Comparison of ENCODE assay signal across 8 cellular contexts in genomic region chr2:173964565-173965371, GRCh38. TPM values are rescaled to one million over a fixed set of nuclear protein-coding genes. Genes with fewer than 3 reads are reported as not detected.
DNase-seq lines count a peak whose midpoint lies in the region; ATAC-seq and TF ChIP-seq lines count a peak whose summit lies in the region.

No MANE protein-coding gene starts in this region.

- H3K27me3 ChIP-seq in HUES64 (ENCODE audit: insufficient read depth, low read length), result no peaks in the 10 kb centered on the region
- H3K27me3 ChIP-seq in Peyer's patch, result no peaks in the 10 kb centered on the region
- no peaks in the 10 kb centered on the region for H3K27me3 ChIP-seq in naive thymus-derived CD4-positive, alpha-beta T cell (ENCODE audit: control insufficient read depth in 2 of 2, insufficient read depth in 2 of 2, low read length in 2 of 2)

- peak overlapping the region; percentile 97 for H3K9ac ChIP-seq in HUES64 (ENCODE audit: low read depth, low read length)

- no peak for TF ChIP-seq CTCF in C4-2B (conservative IDR thresholded peaks at IDR 0.05)
- no peak for TF ChIP-seq CTCF in Peyer's patch (IDR thresholded peaks at IDR 0.05)

- H3K36me3 ChIP-seq in HUES64 (ENCODE audit: insufficient read depth, low read length) (peaks cover 14% of the 10 kb centered on the region), Peyer's patch (no peaks in the 10 kb centered on the region)
- peaks cover 0 to 10% (median 0%) of the 10 kb centered on the region in 3 experiments for H3K36me3 ChIP-seq in naive thymus-derived CD4-positive, alpha-beta T cell (ENCODE audit: control insufficient read depth in 2 of 3, insufficient read depth in 3 of 3, low read length in 3 of 3)

- ATAC-seq in GM19395 (IDR thresholded peaks at IDR 0.05; ENCODE audit: unreplicated experiment), result peak; percentile 25
- ATAC-seq in naive thymus-derived CD4-positive, alpha-beta T cell, result peak; percentile 60

- H3K4me1 ChIP-seq in HUES64 (ENCODE audit: insufficient read depth, low read length) (peaks cover 21% of the 10 kb centered on the region), Peyer's patch (peaks cover 0 to 43% (median 5%) of the 10 kb centered on the region in 4 donors)
- peaks cover 20 to 32% of the 10 kb centered on the region in 2 donors for H3K4me1 ChIP-seq in naive thymus-derived CD4-positive, alpha-beta T cell (ENCODE audit: control insufficient read depth in 2 of 2, insufficient read depth in 2 of 2, low read length in 2 of 2)

- DNase-seq in Peyer's patch, result peak; percentile 85 to 92 (median 87)
- DNase-seq in activated T-helper 1 cell treated with anti-CD3 and anti-CD28 coated beads, Interleukin-2, amount 50 U/mL, for 16 hours (ENCODE audit: low read depth in 1 of 2, low spot score in 1 of 2), result peak; percentile 76
- peak; percentile 94 for DNase-seq in fibroblast of gingiva (ENCODE audit: low read depth)
- peak; percentile 70 to 92 (median 83) for DNase-seq in naive thymus-derived CD4-positive, alpha-beta T cell
- peak; percentile 77 to 92 (median 86) for DNase-seq in stimulated activated naive CD4-positive, alpha-beta T cell (lab: John Stamatoyannopoulos, UW)

- peaks cover 0 to 5% (median 0%) of the 10 kb centered on the region in 11 donors for H3K9me3 Mint-ChIP-seq in naive thymus-derived CD4-positive, alpha-beta T cell

- WGBS in HUES64, result under 1% methylated on average over 69 of the region's 84 CpGs

- TF ChIP-seq POLR2A in Peyer's patch (IDR thresholded peaks at IDR 0.05), result peak; percentile 7 to 78

- peaks cover 29 to 45% (median 38%) of the 10 kb centered on the region in 7 donors for H3K4me1 Mint-ChIP-seq in naive thymus-derived CD4-positive, alpha-beta T cell

- CTCF ChIA-PET in naive thymus-derived CD4-positive, alpha-beta T cell (lab: Charles Lee), result interaction anchor here (0.6 kb wide), 1 partner anchor 55 kb away, joined by 3 read pairs; no protein-coding TSS in a partner anchor

- H3K4me3 Mint-ChIP-seq in naive thymus-derived CD4-positive, alpha-beta T cell, result peak overlapping the region; percentile 91 to 99 (median 96)

- H3K36me3 Mint-ChIP-seq in naive thymus-derived CD4-positive, alpha-beta T cell, result peaks cover 0 to 21% (median 4%) of the 10 kb centered on the region in 5 donors

- peak overlapping the region; percentile 97 to 100 (median 99) for H3K27ac Mint-ChIP-seq in naive thymus-derived CD4-positive, alpha-beta T cell

- H3K9me3 ChIP-seq in HUES64 (ENCODE audit: insufficient read depth, low read depth, low read length) (0 out of 2 replicates have a peak, but pooled peaks cover 2% of the 10 kb centered on the region), Peyer's patch (no peaks in the 10 kb centered on the region)
- no peaks in the 10 kb centered on the region for H3K9me3 ChIP-seq in naive thymus-derived CD4-positive, alpha-beta T cell (ENCODE audit: control insufficient read depth in 2 of 3, low read length in 3 of 3)

- H3K27ac ChIP-seq in C4-2B, result peak overlapping the region; percentile 100
- H3K27ac ChIP-seq in HUES64 (ENCODE audit: low read depth, low read length), result peak overlapping the region; percentile 99
- peak overlapping the region; percentile 99 to 100 (median 100) for H3K27ac ChIP-seq in Peyer's patch
- H3K27ac ChIP-seq in naive thymus-derived CD4-positive, alpha-beta T cell (ENCODE audit: low read depth, low read length), result peak overlapping the region; percentile 96

- H3K4me3 ChIP-seq in HUES64 (ENCODE audit: low read length), result peak overlapping the region; percentile 98
- H3K4me3 ChIP-seq in Peyer's patch, result peak overlapping the region; percentile 87 to 99 (median 93)
- H3K4me3 ChIP-seq in naive thymus-derived CD4-positive, alpha-beta T cell (ENCODE audit: low read length), result peak overlapping the region; percentile 88

- POLR2A ChIA-PET in naive thymus-derived CD4-positive, alpha-beta T cell (lab: Charles Lee), result interaction anchor here (0.9 to 2.6 kb wide), 9 partner anchors 8 to 629 kb away, joined by 3 to 8 read pairs (median 4); partner anchors contain the start of genes OLA1 and SCRN3

- intact Hi-C loops in naive thymus-derived CD4-positive, alpha-beta T cell (cut with micrococcal nuclease), result loop anchor here (1.0 to 10.0 kb wide), 17 partner anchors 18 to 1860 kb away; partner anchors contain the start of genes ATF2 (in 2 of the 2), OLA1 (in 2 of the 2), PDK1 (in 2 of the 2) and ATP5MC3 (in 1 of the 2)

- H3K27me3 Mint-ChIP-seq in naive thymus-derived CD4-positive, alpha-beta T cell, result peaks cover 0 to 2% (median 0%) of the 10 kb centered on the region in 5 donors

RNA-seq across cellular contexts. Expression of gene SP3, which starts 0.4 kb away (rescaled TPM):
- 63.6 TPM for polyA plus RNA-seq in HUES64 (2013, experiment 1 of 2)
- polyA plus RNA-seq in HUES64 (2013, experiment 2 of 2), result 62.4 TPM
- total RNA-seq in Peyer's patch, result 100 to 1,000 TPM in 1 of 4 donors, 10 to 100 TPM in 3; 57.1 to 106 (median 86.3) TPM
- total RNA-seq in naive thymus-derived CD4-positive, alpha-beta T cell, result 100 to 1,000 TPM; 108 to 158 (median 131) TPM
- polyA plus RNA-seq in naive thymus-derived CD4-positive, alpha-beta T cell, result 100 to 1,000 TPM in 1 of 2 donors, 10 to 100 TPM in 1; 82.6 to 108 TPM

Comparison
In these comparisons a context has a peak if more than half of its experiments do, and no peak if none do; other contexts are left out.
1. Peak in every context shown above with its lines: DNase-seq, ATAC-seq, H3K4me3 ChIP-seq and H3K27ac ChIP-seq.